11 cellular contexts compared by ENCODE assay signal in the genomic region with DNA sequence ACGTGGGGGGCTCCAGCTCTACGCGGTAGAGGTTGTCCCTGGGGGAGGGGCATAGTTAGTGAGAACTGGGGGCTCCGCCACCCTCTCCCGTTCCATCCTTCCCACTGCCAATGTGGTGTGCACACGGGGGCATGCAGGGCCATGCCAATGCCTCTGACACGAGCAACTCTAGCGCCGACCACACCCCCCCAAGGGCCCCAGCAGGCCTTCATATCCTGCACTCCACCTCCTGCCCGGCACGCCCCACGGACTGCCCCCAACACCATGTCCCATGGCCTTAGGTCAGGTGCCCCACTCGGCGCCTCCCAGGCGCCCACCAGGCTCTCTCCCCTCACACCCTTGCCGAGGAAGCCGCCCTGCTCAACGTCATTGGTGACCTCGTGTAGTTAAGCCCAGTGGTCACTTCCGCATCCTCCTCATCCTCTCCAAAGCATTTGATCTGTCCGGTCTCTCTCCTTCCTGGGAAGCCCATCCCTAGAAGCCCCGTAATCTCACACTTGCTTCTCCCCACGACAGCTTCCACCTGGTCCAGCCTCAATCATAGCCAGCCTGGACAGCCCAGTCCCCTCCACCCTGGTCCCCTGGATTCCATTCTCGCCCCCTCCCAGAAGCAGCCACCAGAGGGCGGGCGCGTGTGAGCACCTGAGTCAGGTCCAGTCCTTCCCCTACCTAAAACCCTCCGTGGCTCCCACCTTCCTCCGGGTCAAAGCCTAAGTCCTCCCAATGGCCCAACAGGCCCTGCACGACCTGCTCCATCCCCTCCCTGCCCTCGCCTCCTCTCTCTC. TPM values are rescaled to one million over a fixed set of nuclear protein-coding genes. Genes with fewer than 3 reads are reported as not detected.
DNase-seq lines count a peak whose midpoint lies in the region; ATAC-seq, FAIRE-seq and TF ChIP-seq lines count a peak whose summit lies in the region.
"Had no signal": no experiment of that assay in that cellular context is flagged by ENCODE, and none has a peak within 500 bp of the region (broad histone marks: within the 10 kb centered on the region; RNA-seq: fewer than 3 reads in every experiment).

No MANE protein-coding gene starts in this region.

- FAIRE-seq in endothelial cell of umbilical vein (lab: Jason Lieb, UNC) = no peak

- no peaks in the 10 kb centered on the region for H3K9me3 ChIP-seq in endothelial cell of umbilical vein (replicated peaks; ENCODE audit: control insufficient read depth, insufficient read depth, low read length)

- no peak overlapping the region for H3K27ac Mint-ChIP-seq in type B pancreatic cell
- H3K27ac Mint-ChIP-seq: activated naive CD8-positive, alpha-beta T cell; CD4-positive, alpha-beta T cell had no signal

- H3K4me3 Mint-ChIP-seq in type B pancreatic cell = no peak overlapping the region
- H3K4me3 Mint-ChIP-seq: activated naive CD8-positive, alpha-beta T cell; CD4-positive, alpha-beta T cell had no signal

- no peak overlapping the region for H3K9ac ChIP-seq in endothelial cell of umbilical vein (replicated peaks; ENCODE audit: extremely low read depth, insufficient read depth, low read length)

- no peaks in the 10 kb centered on the region for H3K27me3 Mint-ChIP-seq in type B pancreatic cell
- H3K27me3 Mint-ChIP-seq: activated naive CD8-positive, alpha-beta T cell had no signal

- intact Hi-C loops in endothelial cell of umbilical vein (cut with micrococcal nuclease) = loop anchor here (5.0 kb wide), 1 partner anchor 165 kb away; a partner anchor contains a TSS

- no peaks in the 10 kb centered on the region for H3K9me1 ChIP-seq in endothelial cell of umbilical vein (replicated peaks; ENCODE audit: control insufficient read depth, extremely low read depth, insufficient read depth, low read length)

- no peaks in the 10 kb centered on the region for H3K36me3 Mint-ChIP-seq in type B pancreatic cell
- H3K36me3 Mint-ChIP-seq: activated naive CD8-positive, alpha-beta T cell had no signal

- CTCF ChIA-PET in RWPE1 (lab: Yijun Ruan, JAX) (interaction anchor here (0.6 to 1.2 kb wide), 7 partner anchors 18 to 788 kb away, joined by 3 to 8 read pairs (median 3); a partner anchor contains a TSS), endothelial cell of umbilical vein (lab: Charles Lee) (interaction anchor here (0.7 to 1.8 kb wide), 7 partner anchors 10 to 79 kb away, joined by 3 to 9 read pairs (median 3); no protein-coding TSS in a partner anchor)

- no peak overlapping the region for H2AFZ ChIP-seq in endothelial cell of umbilical vein (ENCODE audit: low read depth, low read length)

- H3K36me3 ChIP-seq in endothelial cell of umbilical vein (ENCODE audit: control insufficient read depth in 2 of 2, extremely low read depth in 1 of 2, insufficient read depth in 2 of 2, low read length in 2 of 2) = peaks cover 6 to 33% of the 10 kb centered on the region in 2 experiments

- H3K9me3 Mint-ChIP-seq in type B pancreatic cell = no peaks in the 10 kb centered on the region
- H3K9me3 Mint-ChIP-seq: CD4-positive, alpha-beta T cell had no signal

- dilution Hi-C loops in endothelial cell of umbilical vein (cut with MboI; ENCODE audit: extremely low pct_ligation_motif_present, low sequenced_read_pairs) = no loop called here

- H3K27ac ChIP-seq in RWPE1 (peak overlapping the region; percentile 37), endothelial cell of umbilical vein (ENCODE audit: insufficient read depth, low read depth, low read length) (peak overlapping the region; percentile 16)

- H3K4me1 Mint-ChIP-seq in type B pancreatic cell (ENCODE audit: unreplicated experiment) = no peaks in the 10 kb centered on the region

- ATAC-seq in GM18517 (IDR thresholded peaks at IDR 0.05; ENCODE audit: unreplicated experiment) (no peak), GM21717 (IDR thresholded peaks at IDR 0.05; ENCODE audit: unreplicated experiment) (no peak)

- peak; percentile 51 for DNase-seq in stimulated activated CD4-positive, alpha-beta T cell treated with anti-CD3 and anti-CD28 coated beads, Interleukin-15, amount 100 ng/mL, for 24 hours
- no peak for DNase-seq in stimulated activated CD4-positive, alpha-beta T cell treated with anti-CD3 and anti-CD28 coated beads, Interleukin-2, amount 100 ng/mL, for 48 hours
- DNase-seq in RWPE1 (ENCODE audit: low spot score) (no peak), endothelial cell of umbilical vein (ENCODE audit: low read depth, low spot score) (no peak), type B pancreatic cell (ENCODE audit: extremely low spot score, unreplicated experiment) (peak; percentile 66), EL (no peak)
- DNase-seq: NCI-H1436 had no signal

- POLR2A ChIA-PET in RWPE1 (lab: Yijun Ruan, JAX; ENCODE audit: low non-redundant PET) (no interaction called here), endothelial cell of umbilical vein (lab: Charles Lee) (no interaction called here)

- H4K20me1 ChIP-seq in endothelial cell of umbilical vein (replicated peaks; ENCODE audit: control insufficient read depth, extremely low read depth, insufficient read depth, low read length) = no peaks in the 10 kb centered on the region

- H3K4me3 ChIP-seq in endothelial cell of umbilical vein (replicated peaks in 1 of 3; ENCODE audit: insufficient read depth in 1 of 3, low read depth in 1 of 3, low read length in 3 of 3) = peak overlapping the region in 2 of 3 experiments; percentile 15 to 22

- TF ChIP-seq POLR2A in endothelial cell of umbilical vein (IDR thresholded peaks at IDR 0.05; ENCODE audit: low read depth, low read length) = no peak

- BruUV-seq in endothelial cell of umbilical vein (replicated peaks; lab: Mats Ljungman, UMichigan) = no TSS peak

- peaks cover 26% of the 10 kb centered on the region for H3K4me1 ChIP-seq in endothelial cell of umbilical vein (ENCODE audit: control insufficient read depth, extremely low read depth, insufficient read depth, low read length)

- peak overlapping the region; percentile 69 for H3K4me2 ChIP-seq in endothelial cell of umbilical vein (ENCODE audit: insufficient read depth, low read length)

- no peaks in the 10 kb centered on the region for H3K27me3 ChIP-seq in endothelial cell of umbilical vein (ENCODE audit: control insufficient read depth in 2 of 2, insufficient read depth in 2 of 2, low read length in 2 of 2)

- TF ChIP-seq CTCF in RWPE1 (conservative IDR thresholded peaks at IDR 0.05; ENCODE audit: low read depth) = no peak
- TF ChIP-seq CTCF in endothelial cell of umbilical vein (IDR thresholded peaks at IDR 0.05; ENCODE audit: extremely low read depth in 1 of 2, insufficient read depth in 1 of 2, low read depth in 1 of 2, low read length in 2 of 2) = peak; percentile 31 to 36
- TF ChIP-seq CTCF in type B pancreatic cell (conservative IDR thresholded peaks at IDR 0.05) = no peak

- peaks cover 6% of the 10 kb centered on the region for H3K79me2 ChIP-seq in endothelial cell of umbilical vein (ENCODE audit: control insufficient read depth, insufficient read depth, low read length)

TF ChIP-seq in endothelial cell of umbilical vein, 7 proteins besides CTCF, POLR2A, EP300 and RAD21 (continues in another document):
- no peak for TF ChIP-seq POLR2AphosphoS5 (IDR thresholded peaks at IDR 0.05; ENCODE audit: insufficient read depth, low read depth, low read length)
- TF ChIP-seq FOS (IDR thresholded peaks at IDR 0.05; ENCODE audit: borderline replicate concordance, insufficient read depth, low read length) = no peak

RNA-seq across cellular contexts. Expression of a gene that starts 2.1 kb away (rescaled TPM):
- total RNA-seq in endothelial cell of umbilical vein (166 and 176 TPM in 2 replicates), type B pancreatic cell (ENCODE audit: low replicate concordance) (1.7 and 9.5 TPM in 2 replicates)
- 97.8 and 108 TPM in 2 replicates for polyA plus RNA-seq in endothelial cell of umbilical vein
- polyA plus RNA-seq in endothelial cell of umbilical vein (2011; cell fraction: cytosol; rRNA removed) = 72.3 and 85.5 TPM in 2 replicates
- polyA plus RNA-seq in endothelial cell of umbilical vein (2011; cell fraction: nucleus; rRNA removed) = 63.8 and 64.4 TPM in 2 replicates
- 72.0 and 81.2 TPM in 2 replicates for polyA plus RNA-seq in endothelial cell of umbilical vein (2012)
- 110 and 142 TPM in 2 replicates for polyA minus RNA-seq in endothelial cell of umbilical vein
- 0.31 TPM for polyA minus RNA-seq in endothelial cell of umbilical vein (2011; cell fraction: cytosol; rRNA and poly(A)+ RNA removed)
- polyA minus RNA-seq in endothelial cell of umbilical vein (2011; cell fraction: nucleus; rRNA and poly(A)+ RNA removed) = 30.1 and 46.2 TPM in 2 replicates

RNA-seq across cellular contexts. Expression of a gene that starts 17.5 kb away (rescaled TPM):
- total RNA-seq in endothelial cell of umbilical vein (0.31 and 0.42 TPM in 2 replicates), type B pancreatic cell (ENCODE audit: low replicate concordance) (0.21 and 1.2 TPM in 2 replicates)
- polyA plus RNA-seq in endothelial cell of umbilical vein = 0.21 and 0.24 TPM in 2 replicates
- 0.17 and 0.18 TPM in 2 replicates for polyA plus RNA-seq in endothelial cell of umbilical vein (2011; cell fraction: cytosol; rRNA removed)
- 0.24 and 0.26 TPM in 2 replicates for polyA plus RNA-seq in endothelial cell of umbilical vein (2011; cell fraction: nucleus; rRNA removed)
- 0.15 TPM in 1 of 2 replicates, not detected in the other for polyA plus RNA-seq in endothelial cell of umbilical vein (2012)
- 0.17 and 0.45 TPM in 2 replicates for polyA minus RNA-seq in endothelial cell of umbilical vein
- not detected for polyA minus RNA-seq in endothelial cell of umbilical vein (2011; cell fraction: cytosol; rRNA and poly(A)+ RNA removed)
- 0.24 TPM in 2 replicates for polyA minus RNA-seq in endothelial cell of umbilical vein (2011; cell fraction: nucleus; rRNA and poly(A)+ RNA removed)
- total RNA-seq: CD4-positive, alpha-beta T cell had no signal

RNA-seq across cellular contexts. Expression of a gene that starts 22.4 kb away (rescaled TPM):
- total RNA-seq in endothelial cell of umbilical vein (0.24 TPM in 1 of 2 replicates, not detected in the other), type B pancreatic cell (ENCODE audit: low replicate concordance) (1.2 and 4.3 TPM in 2 replicates)
- 0.17 and 0.24 TPM in 2 replicates for polyA plus RNA-seq in endothelial cell of umbilical vein
- polyA plus RNA-seq in endothelial cell of umbilical vein (2011; cell fraction: cytosol; rRNA removed) = 0.05 and 0.18 TPM in 2 replicates
- polyA plus RNA-seq in endothelial cell of umbilical vein (2011; cell fraction: nucleus; rRNA removed) = 0.32 and 0.74 TPM in 2 replicates
- 0.13 TPM in 1 of 2 replicates, not detected in the other for polyA plus RNA-seq in endothelial cell of umbilical vein (2012)
- not detected in 2 replicates for polyA minus RNA-seq in endothelial cell of umbilical vein
- not detected for polyA minus RNA-seq in endothelial cell of umbilical vein (2011; cell fraction: cytosol; rRNA and poly(A)+ RNA removed)
- 0.29 and 0.43 TPM in 2 replicates for polyA minus RNA-seq in endothelial cell of umbilical vein (2011; cell fraction: nucleus; rRNA and poly(A)+ RNA removed)

RNA-seq across cellular contexts. Expression of a gene that starts 39.1 kb away (rescaled TPM):
- total RNA-seq in endothelial cell of umbilical vein (not detected in 2 replicates), type B pancreatic cell (ENCODE audit: low replicate concordance) (0.48 TPM in 2 replicates)
- 0.01 TPM in 1 of 2 replicates, not detected in the other for polyA plus RNA-seq in endothelial cell of umbilical vein
- 0.01 TPM in 2 replicates for polyA plus RNA-seq in endothelial cell of umbilical vein (2011; cell fraction: cytosol; rRNA removed)
- polyA plus RNA-seq in endothelial cell of umbilical vein (2011; cell fraction: nucleus; rRNA removed) = 0.04 and 0.05 TPM in 2 replicates
- 0.25 and 0.27 TPM in 2 replicates for polyA plus RNA-seq in endothelial cell of umbilical vein (2012)
- polyA minus RNA-seq in endothelial cell of umbilical vein = not detected in 2 replicates
- polyA minus RNA-seq in endothelial cell of umbilical vein (2011; cell fraction: cytosol; rRNA and poly(A)+ RNA removed) = not detected
- polyA minus RNA-seq in endothelial cell of umbilical vein (2011; cell fraction: nucleus; rRNA and poly(A)+ RNA removed) = not detected in 2 replicates
- total RNA-seq: CD4-positive, alpha-beta T cell had no signal

Comparison
In these comparisons a context has a peak if more than half of its experiments do, and no peak if none do; other contexts are left out.
1. DNase-seq: peak in stimulated activated CD4-positive, alpha-beta T cell treated with anti-CD3 and anti-CD28 coated beads, Interleukin-15, amount 100 ng/mL, for 24 hours (single experiment) and type B pancreatic cell (single experiment); none in stimulated activated CD4-positive, alpha-beta T cell treated with anti-CD3 and anti-CD28 coated beads, Interleukin-2, amount 100 ng/mL, for 48 hours (0 of 2), RWPE1 (single experiment), endothelial cell of umbilical vein (single experiment) and EL (single experiment).
2. CTCF ChIP-seq: peak in endothelial cell of umbilical vein (2 of 2); none in RWPE1 (single experiment) and type B pancreatic cell (single experiment).
3. RNA of a gene that starts 2.1 kb away (total RNA-seq): 166 to 176 TPM in endothelial cell of umbilical vein; 1.7 to 9.5 TPM in type B pancreatic cell; every median in the first group is over 10 times any median in the second.